Comparison of ENCODE assay signal across 10 cellular contexts in the genomic region with DNA sequence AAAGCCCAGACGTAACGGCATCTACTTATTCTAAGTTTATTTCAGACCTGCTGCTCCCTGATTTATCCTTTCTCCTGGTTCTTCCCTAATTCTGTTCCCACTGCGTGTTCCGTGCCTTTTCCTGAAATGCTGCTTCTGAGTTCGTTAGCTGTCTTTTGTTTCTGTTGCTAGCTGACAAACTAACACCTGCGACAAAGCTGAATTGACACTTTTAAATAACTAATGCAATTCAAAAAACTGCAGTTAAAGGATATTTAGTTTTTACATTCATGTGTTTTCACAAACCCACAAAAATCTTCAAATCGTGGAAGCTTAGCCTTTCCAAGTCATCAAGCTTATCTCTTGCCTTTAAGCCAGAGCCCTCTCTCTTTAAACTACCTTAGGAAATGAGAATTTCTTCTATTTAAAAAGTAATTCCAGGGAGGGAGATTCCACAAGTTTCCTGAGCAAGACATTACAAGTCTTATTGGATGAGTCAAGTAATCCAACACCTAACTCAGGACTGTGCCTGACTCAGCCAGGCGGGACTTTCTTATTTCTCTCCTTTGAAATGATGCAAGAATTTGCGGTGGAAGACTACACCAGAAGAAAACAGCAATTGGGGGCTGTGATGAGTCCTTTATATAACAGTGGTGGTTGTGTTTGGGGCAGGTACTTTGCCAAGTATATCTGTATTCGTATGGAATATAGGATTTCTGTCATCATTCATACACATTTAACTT. TPM values are rescaled to one million over a fixed set of nuclear protein-coding genes. Genes with fewer than 3 reads are reported as not detected.
A peak's percentile ranks its signal among the peaks of the same experiment; 100 is the strongest.
DNase-seq lines count a peak whose midpoint lies in the region; ATAC-seq, FAIRE-seq and TF ChIP-seq lines count a peak whose summit lies in the region.
"Had no signal": no experiment of that assay in that cellular context is flagged by ENCODE, and none has a peak within 500 bp of the region (broad histone marks: within the 10 kb centered on the region; RNA-seq: fewer than 3 reads in every experiment).

No MANE protein-coding gene starts in this region.

- ATAC-seq in HG02981 (IDR thresholded peaks at IDR 0.05; ENCODE audit: unreplicated experiment) (no peak), HepG2 (no peak)
- ATAC-seq: heart left ventricle had no signal

- H3K9me3 Mint-ChIP-seq in HFFc6, result no peaks in the 10 kb centered on the region
- H3K9me3 Mint-ChIP-seq in CD4-positive, alpha-beta memory T cell, result no peaks in the 10 kb centered on the region

- WGBS in HepG2 (ENCODE audit: low lambda C conversion rate), result 33% methylated on average over 10 of the region's 10 CpGs

- H3K4me1 Mint-ChIP-seq in HFFc6 (ENCODE audit: low read depth), result peaks cover 61% of the 10 kb centered on the region
- H3K4me1 Mint-ChIP-seq in CD4-positive, alpha-beta memory T cell, result no peaks in the 10 kb centered on the region

- H3K9ac ChIP-seq in keratinocyte (ENCODE audit: control insufficient read depth, extremely low read depth, insufficient read depth, low read length) (peak overlapping the region; percentile 92), HepG2 (ENCODE audit: insufficient read depth, low read depth, low read length) (no peak overlapping the region)

- peak overlapping the region; percentile 68; the same call in 1 of the 2 replicates for H3K4me3 Mint-ChIP-seq in HFFc6
- H3K4me3 Mint-ChIP-seq in CD4-positive, alpha-beta memory T cell, result no peak overlapping the region

- CTCF ChIA-PET in CD4-positive, alpha-beta memory T cell (lab: Charles Lee; ENCODE audit: partially characterized antibody), result no interaction called here
- CTCF ChIA-PET in HepG2 (lab: Yijun Ruan, JAX; ENCODE audit: low intra/inter-chr PET ratio, low total read pairs), result no interaction called here

- H3K4me1 ChIP-seq in ACC112 (ENCODE audit: control insufficient read depth, insufficient read depth, low read length, unreplicated experiment), result peaks cover 59% of the 10 kb centered on the region
- H3K4me1 ChIP-seq in keratinocyte (ENCODE audit: control insufficient read depth, extremely low read depth, insufficient read depth, low read length), result peaks cover 55% of the 10 kb centered on the region
- no peaks in the 10 kb centered on the region for H3K4me1 ChIP-seq in CD4-positive, alpha-beta memory T cell (ENCODE audit: insufficient read depth, low read length)
- no peaks in the 10 kb centered on the region for H3K4me1 ChIP-seq in HepG2 (ENCODE audit: insufficient read depth, low read length)

- H3K36me3 Mint-ChIP-seq in HFFc6 (ENCODE audit: low read depth), result peaks cover 7% of the 10 kb centered on the region
- no peaks in the 10 kb centered on the region for H3K36me3 Mint-ChIP-seq in CD4-positive, alpha-beta memory T cell

- H3K4me2 ChIP-seq in keratinocyte (ENCODE audit: control insufficient read depth, extremely low read depth, insufficient read depth, low read depth, low read length), result peak overlapping the region; percentile 89
- no peak overlapping the region for H3K4me2 ChIP-seq in HepG2 (ENCODE audit: low read depth, low read length)

- no peak for TF ChIP-seq POLR2A in HepG2 (IDR thresholded peaks at IDR 0.05; ENCODE audit: insufficient read depth in 1 of 2, low read depth in 2 of 2, low read length in 2 of 2)

- TF ChIP-seq CTCF in HFFc6 (IDR thresholded peaks at IDR 0.05), result no peak
- TF ChIP-seq CTCF in keratinocyte (optimal IDR thresholded peaks at IDR 0.05 in 1 of 3, IDR thresholded peaks at IDR 0.05 in 1 of 3, conservative IDR thresholded peaks at IDR 0.05 in 1 of 3; ENCODE audit: extremely low read depth in 1 of 3, insufficient read depth in 2 of 3, low read length in 3 of 3), result no peak
- no peak for TF ChIP-seq CTCF in HepG2 (CRISPR knock-in tag; IDR thresholded peaks at IDR 0.05)

- peak; percentile 82 for FAIRE-seq in keratinocyte (lab: Jason Lieb, UNC)
- FAIRE-seq in HepG2 (lab: Jason Lieb, UNC), result no peak

- H4K20me1 ChIP-seq in keratinocyte (ENCODE audit: control insufficient read depth, extremely low read depth, insufficient read depth, low read length), result no peaks in the 10 kb centered on the region
- no peaks in the 10 kb centered on the region for H4K20me1 ChIP-seq in HepG2 (ENCODE audit: insufficient read depth, low read length)

- H3K27me3 Mint-ChIP-seq in HFFc6 (ENCODE audit: insufficient read depth), result peaks cover 9% of the 10 kb centered on the region
- peaks cover 0 to 3% of the 10 kb centered on the region in 2 donors for H3K27me3 Mint-ChIP-seq in CD4-positive, alpha-beta memory T cell

- in situ Hi-C loops in HepG2 (cut with HindIII; ENCODE audit: extremely low pct_ligation_motif_present, low pct_unique_long_range_greater_than_20kb), result no loop called here

- POLR2A ChIA-PET in CD4-positive, alpha-beta memory T cell (lab: Charles Lee; ENCODE audit: partially characterized antibody), result no interaction called here
- POLR2A ChIA-PET in HepG2 (lab: Yijun Ruan, JAX), result no interaction called here

- no peak for TF ChIP-seq RAD21 in HepG2 (CRISPR knock-in tag; IDR thresholded peaks at IDR 0.05)

- H3K79me2 ChIP-seq in ACC112 (ENCODE audit: control insufficient read depth, insufficient read depth, low read length, unreplicated experiment), result no peaks in the 10 kb centered on the region
- H3K79me2 ChIP-seq in keratinocyte (ENCODE audit: control insufficient read depth, insufficient read depth, low read length), result no peaks in the 10 kb centered on the region
- H3K79me2 ChIP-seq in HepG2 (ENCODE audit: insufficient read depth, low read length), result no peaks in the 10 kb centered on the region

- peak overlapping the region; percentile 99 for H3K27ac ChIP-seq in ACC112 (ENCODE audit: low read depth, low read length)
- peak overlapping the region; percentile 100 for H3K27ac ChIP-seq in keratinocyte (ENCODE audit: control insufficient read depth, insufficient read depth, low read length)
- no peak overlapping the region for H3K27ac ChIP-seq in CD4-positive, alpha-beta memory T cell (ENCODE audit: low read depth, low read length)
- H3K27ac ChIP-seq in HepG2 (ENCODE audit: extremely low read length, insufficient read depth, low read length), result no peak overlapping the region

- TF ChIP-seq EP300 in HepG2 (IDR thresholded peaks at IDR 0.05; ENCODE audit: low read depth in 2 of 2, low read length in 2 of 2), result no peak
- no peak for TF ChIP-seq EP300 in HepG2 (CRISPR knock-in tag; IDR thresholded peaks at IDR 0.05; ENCODE audit: borderline replicate concordance)

- dilution Hi-C loops in keratinocyte (cut with MboI; ENCODE audit: extremely low pct_ligation_motif_present, low sequenced_read_pairs), result no loop called here

- H3K9me3 ChIP-seq in keratinocyte (ENCODE audit: control insufficient read depth, low read depth, low read length), result no peaks in the 10 kb centered on the region
- no peaks in the 10 kb centered on the region for H3K9me3 ChIP-seq in CD4-positive, alpha-beta memory T cell (ENCODE audit: control insufficient read depth in 1 of 2, low read length in 2 of 2)
- H3K9me3 ChIP-seq in HepG2 (ENCODE audit: low read length), result no peaks in the 10 kb centered on the region
- H3K9me3 ChIP-seq: heart left ventricle had no signal

- DNase-seq in HFFc6, result peak; percentile 94
- DNase-seq in amniotic epithelial cell (ENCODE audit: low read depth), result peak; percentile 98
- peak; percentile 80 for DNase-seq in keratinocyte (ENCODE audit: low read depth, low spot score)
- DNase-seq in CD4-positive, alpha-beta memory T cell, result no peak
- DNase-seq in HepG2 (ENCODE audit: low spot score), result no peak
- no peak for DNase-seq in NCI-H1417 (lab: John Stamatoyannopoulos, UW)
- DNase-seq: NCI-H510A had no signal

- peak overlapping the region; percentile 21; the same call in 1 of the 2 replicates for H3K4me3 ChIP-seq in ACC112 (ENCODE audit: low read depth, low read length)
- H3K4me3 ChIP-seq in keratinocyte (ENCODE audit: control insufficient read depth in 2 of 3, extremely low read depth in 1 of 3, insufficient read depth in 2 of 3, low read depth in 1 of 3, low read length in 3 of 3), result peak overlapping the region in 2 of 3 experiments; percentile 22 to 43
- no peak overlapping the region for H3K4me3 ChIP-seq in CD4-positive, alpha-beta memory T cell (ENCODE audit: low read length in 2 of 2)
- no peak overlapping the region for H3K4me3 ChIP-seq in HepG2 (replicated peaks in 1 of 3; ENCODE audit: insufficient read depth in 1 of 3, low read depth in 2 of 3, low read length in 3 of 3)
- H3K4me3 ChIP-seq: heart left ventricle had no signal

- H2AFZ ChIP-seq in ACC112 (ENCODE audit: low read length, unreplicated experiment) (peak overlapping the region; percentile 18), keratinocyte (ENCODE audit: control insufficient read depth, low read length) (no peak overlapping the region), HepG2 (ENCODE audit: low read length) (no peak overlapping the region)

- intact Hi-C loops in CD4-positive, alpha-beta memory T cell (cut with micrococcal nuclease), result no loop called here
- intact Hi-C loops in HepG2 (cut with micrococcal nuclease; ENCODE audit: unreplicated experiment), result no loop called here

- H3K36me3 ChIP-seq in ACC112 (ENCODE audit: insufficient read depth, low read length) (no peaks in the 10 kb centered on the region), keratinocyte (ENCODE audit: control insufficient read depth in 2 of 2, extremely low read depth in 1 of 2, insufficient read depth in 2 of 2, low read length in 2 of 2) (no peaks in the 10 kb centered on the region), HepG2 (replicated peaks in 1 of 2; ENCODE audit: control insufficient read depth in 1 of 2, insufficient read depth in 2 of 2, low read length in 2 of 2) (no peaks in the 10 kb centered on the region)
- no peaks in the 10 kb centered on the region for H3K36me3 ChIP-seq in CD4-positive, alpha-beta memory T cell (ENCODE audit: insufficient read depth, low read length)
- H3K36me3 ChIP-seq: heart left ventricle had no signal

- no TSS peak for BruUV-seq in HepG2 (replicated peaks; lab: Mats Ljungman, UMichigan)

- H3K27me3 ChIP-seq in ACC112 (ENCODE audit: insufficient read depth, low read length) (no peaks in the 10 kb centered on the region), keratinocyte (ENCODE audit: control insufficient read depth, extremely low read depth, insufficient read depth, low read length) (no peaks in the 10 kb centered on the region), HepG2 (ENCODE audit: control insufficient read depth in 1 of 2, insufficient read depth in 2 of 2, low read length in 2 of 2) (peaks cover 2 to 45% of the 10 kb centered on the region in 2 experiments; a peak in 4 of 5 replicates)
- no peaks in the 10 kb centered on the region for H3K27me3 ChIP-seq in CD4-positive, alpha-beta memory T cell (ENCODE audit: insufficient read depth, low read length)
- H3K27me3 ChIP-seq: heart left ventricle had no signal

- H3K9me1 ChIP-seq in keratinocyte (ENCODE audit: control insufficient read depth, extremely low read depth, insufficient read depth, low read length), result no peaks in the 10 kb centered on the region

- H3K27ac Mint-ChIP-seq in HFFc6, result peak overlapping the region; percentile 97
- no peak overlapping the region for H3K27ac Mint-ChIP-seq in CD4-positive, alpha-beta memory T cell

RNA-seq across cellular contexts. Expression of a gene that starts 6.3 kb away (rescaled TPM):
- under 1 TPM; 0.24 to 0.99 (median 0.84) TPM for total RNA-seq in HFFc6 (2021; fragmentation: NEBNext Ultra II Directional; extraction: Animal tissue kit (Norgen Biotek cat#: 25700))
- 12.7 to 43.5 TPM (median 16.7 TPM) in 3 replicates for polyA plus RNA-seq in keratinocyte
- polyA plus RNA-seq in keratinocyte (2011; ENCODE audit: low read depth), result 38.0 TPM
- polyA plus RNA-seq in keratinocyte (2011; cell fraction: cytosol; rRNA removed), result 16.9 and 33.9 TPM in 2 replicates
- polyA plus RNA-seq in keratinocyte (2011; cell fraction: nucleus; rRNA removed), result 45.0 and 46.5 TPM in 2 replicates
- polyA plus RNA-seq in keratinocyte (2012; ENCODE audit: low replicate concordance), result 6.5 and 42.5 TPM in 2 replicates
- polyA minus RNA-seq in keratinocyte, result 5.6 to 46.4 TPM (median 21.4 TPM) in 3 replicates
- polyA minus RNA-seq in keratinocyte (2011; cell fraction: cytosol; rRNA and poly(A)+ RNA removed), result 15.2 TPM
- 12.8 and 24.5 TPM in 2 replicates for polyA minus RNA-seq in keratinocyte (2011; cell fraction: nucleus; rRNA and poly(A)+ RNA removed)
- 1 to 10 TPM; 7.0 to 8.0 TPM for total RNA-seq in CD4-positive, alpha-beta memory T cell
- polyA plus RNA-seq in CD4-positive, alpha-beta memory T cell, result 10 to 100 TPM; 15.8 to 41.9 TPM
- total RNA-seq in HepG2 (2016; rRNA removed; fragmentation: Illumina TruSeq; extraction: Trizol), result not detected in 2 replicates
- not detected in 2 replicates for total RNA-seq in HepG2 (2016; cell fraction: cytosol; rRNA removed; fragmentation: Illumina TruSeq; extraction: Trizol; ENCODE audit: low read depth)
- total RNA-seq in HepG2 (2016; cell fraction: insoluble cytoplasmic fraction; rRNA removed; fragmentation: Illumina TruSeq; extraction: Trizol), result not detected in 2 replicates
- total RNA-seq in HepG2 (2016; cell fraction: membrane; rRNA removed; fragmentation: Illumina TruSeq; extraction: Trizol), result not detected in 2 replicates
- not detected in 2 replicates for total RNA-seq in HepG2 (2016; cell fraction: nucleus; rRNA removed; fragmentation: Illumina TruSeq; extraction: Trizol)
- not detected in 2 replicates for polyA plus RNA-seq in HepG2 (2011; rRNA removed)
- polyA plus RNA-seq in HepG2 (2011; cell fraction: cytosol; rRNA removed), result not detected in 2 replicates
- not detected in 2 replicates for polyA plus RNA-seq in HepG2 (2011; cell fraction: nucleus; rRNA removed)
- not detected in 2 replicates for polyA plus RNA-seq in HepG2 (2012)
- polyA plus RNA-seq in HepG2 (2016; cell fraction: cytosol; fragmentation: Illumina TruSeq; extraction: Trizol; ENCODE audit: low read depth), result not detected in 2 replicates
- polyA plus RNA-seq in HepG2 (2016; cell fraction: insoluble cytoplasmic fraction; fragmentation: Illumina TruSeq; extraction: Trizol; ENCODE audit: low read depth), result not detected in 2 replicates
- not detected in 2 replicates for polyA plus RNA-seq in HepG2 (2016; cell fraction: membrane; fragmentation: Illumina TruSeq; extraction: Trizol; ENCODE audit: low read depth)
- not detected in 2 replicates for polyA plus RNA-seq in HepG2 (2016; cell fraction: nucleus; fragmentation: Illumina TruSeq; extraction: Trizol; ENCODE audit: insufficient read depth, low read depth)
- polyA minus RNA-seq in HepG2 (2011; rRNA and poly(A)+ RNA removed; ENCODE audit: low replicate concordance), result 0.42 TPM in 1 of 2 replicates, not detected in the other
- polyA minus RNA-seq in HepG2 (2011; cell fraction: cytosol; rRNA and poly(A)+ RNA removed), result not detected in 2 replicates
- polyA minus RNA-seq in HepG2 (2011; cell fraction: nucleus; rRNA and poly(A)+ RNA removed), result not detected in 2 replicates

Comparison
In these comparisons a context has a peak if more than half of its experiments do, and no peak if none do; other contexts are left out.
1. H3K27ac ChIP-seq: peak in ACC112 (single experiment) and keratinocyte (single experiment); none in CD4-positive, alpha-beta memory T cell (single experiment) and HepG2 (single experiment).
2. H3K4me3 ChIP-seq: peak in ACC112 (single experiment) and keratinocyte (2 of 3); none in CD4-positive, alpha-beta memory T cell (0 of 2) and HepG2 (0 of 3).
3. DNase-seq: peak in HFFc6 (single experiment), amniotic epithelial cell (single experiment) and keratinocyte (single experiment); none in CD4-positive, alpha-beta memory T cell (0 of 5), HepG2 (single experiment) and NCI-H1417 (0 of 3).